ENCODE assay signal across 23 cellular contexts in genomic region chr1:76390451-76390850, GRCh38.
DNase-seq lines count a peak whose midpoint lies in the region; ATAC-seq, FAIRE-seq and TF ChIP-seq lines count a peak whose summit lies in the region.
"Had no signal": no experiment of that assay in that cellular context is flagged by ENCODE, and none has a peak within 500 bp of the region (broad histone marks: within the 10 kb centered on the region; RNA-seq: fewer than 3 reads in every experiment).

No MANE protein-coding gene starts in this region.

- CTCF ChIA-PET in A673 (lab: Charles Lee): no interaction called here
- CTCF ChIA-PET in H1 (lab: Charles Lee; ENCODE audit: partially characterized antibody): no interaction called here

- H2BK15ac ChIP-seq in H1 (ENCODE audit: low read length): no peak overlapping the region

- H2BK12ac ChIP-seq in H1 (ENCODE audit: low read depth, low read length): no peak overlapping the region

- no peak for TF ChIP-seq RAD21 in H1 (IDR thresholded peaks at IDR 0.05 in 1 of 2, conservative IDR thresholded peaks at IDR 0.05 in 1 of 2; ENCODE audit: low read depth in 2 of 2, low read length in 2 of 2)

- H3K56ac ChIP-seq in H1 (replicated peaks; ENCODE audit: insufficient read length, low read depth, low read length): no peak overlapping the region

- no TSS peak for BruUV-seq in A673 (replicated peaks; lab: Mats Ljungman, UMichigan)

- H4K5ac ChIP-seq in H1 (ENCODE audit: insufficient read length, low read depth, low read length): no peak overlapping the region

- no peak for ATAC-seq in HG02759 (IDR thresholded peaks at IDR 0.05; ENCODE audit: unreplicated experiment)
- ATAC-seq in GM18858 (IDR thresholded peaks at IDR 0.05; ENCODE audit: unreplicated experiment): no peak
- ATAC-seq: activated CD8-positive, alpha-beta T cell treated with anti-CD3 and anti-CD28 coated beads for 36 hours; Panc1; right lobe of liver; stimulated activated effector memory CD8-positive, alpha-beta T cell treated with anti-CD3 and anti-CD28 coated beads, Interleukin-12 subunit alpha, Interleukin-12 subunit beta, amount 100 ng/mL, for 72 hours had no signal

- TF ChIP-seq CTCF in A673 (conservative IDR thresholded peaks at IDR 0.05; ENCODE audit: low read depth, low read length) (no peak), H1 (IDR thresholded peaks at IDR 0.05; ENCODE audit: control extremely low read depth in 1 of 3, insufficient read depth in 1 of 3, low read depth in 1 of 3, low read length in 3 of 3) (no peak)

- intact Hi-C loops in A673 (cut with micrococcal nuclease; ENCODE audit: unreplicated experiment): no loop called here

- H4K91ac ChIP-seq in H1 (replicated peaks; ENCODE audit: insufficient read length, low read length): no peak overlapping the region

- no peak overlapping the region for H3K4ac ChIP-seq in H1 (replicated peaks; ENCODE audit: insufficient read length, low read depth, low read length)

- no peak overlapping the region for H2BK120ac ChIP-seq in H1 (replicated peaks; ENCODE audit: low read depth, low read length)

- no peaks in the 10 kb centered on the region for H4K20me1 ChIP-seq in H1 (replicated peaks in 1 of 2; ENCODE audit: control insufficient read depth in 1 of 2, insufficient read depth in 2 of 2, low read length in 2 of 2)

- H3K4me3 ChIP-seq in A673 (ENCODE audit: low read depth, low read length, poor library complexity, severe bottlenecking): no peak overlapping the region
- H3K4me3 ChIP-seq in H1 (ENCODE audit: extremely low read depth in 1 of 4, insufficient read depth in 2 of 4, low read depth in 3 of 4, low read length in 4 of 4): no peak overlapping the region
- H3K4me3 ChIP-seq: esophagus muscularis mucosa, right lobe of liver, thoracic aorta had no signal

- FAIRE-seq in H1 (lab: Jason Lieb, UNC): no peak
- FAIRE-seq: G401.6 had no signal

- H3K79me1 ChIP-seq in H1 (ENCODE audit: low read depth, low read length): no peaks in the 10 kb centered on the region

- TF ChIP-seq POLR2A in H1 (IDR thresholded peaks at IDR 0.05; ENCODE audit: control extremely low read depth in 1 of 2, low read depth in 2 of 2, low read length in 2 of 2): no peak

- H3K36me3 ChIP-seq in A673 (ENCODE audit: insufficient read depth, low read length, poor library complexity, severe bottlenecking) (no peaks in the 10 kb centered on the region), H1 (ENCODE audit: control insufficient read depth in 2 of 4, insufficient read depth in 4 of 4, low read length in 3 of 4) (no peaks in the 10 kb centered on the region)
- H3K36me3 ChIP-seq: esophagus muscularis mucosa, right lobe of liver, thoracic aorta had no signal

- no peak overlapping the region for H3K9ac ChIP-seq in H1 (replicated peaks in 1 of 4; ENCODE audit: extremely low read depth in 1 of 4, low read depth in 3 of 4, low read length in 3 of 4)
- H3K9ac ChIP-seq: SK-N-SH had no signal

- H3K14ac ChIP-seq in H1 (ENCODE audit: insufficient read length): no peak overlapping the region

- DNase-seq in A673 (ENCODE audit: low spot score) (peak; percentile 5), NCI-H1092 treated with DMSO at 0.1 percent for 48 hours (lab: John Stamatoyannopoulos, UW) (peak; percentile 67), H1 (ENCODE audit: low read depth in 1 of 2, low spot score in 2 of 2) (no peak), midbrain (lab: John Stamatoyannopoulos, UW) (peak; percentile 77)
- DNase-seq in stimulated activated CD4-positive, alpha-beta T cell treated with anti-CD3 and anti-CD28 coated beads, Interleukin-15, amount 100 ng/mL, for 24 hours: no peak
- DNase-seq in activated T-cell treated with anti-CD3 and anti-CD28 coated beads, Interleukin-2, amount 50 U/mL, for 1 hour: no peak
- DNase-seq: activated B cell treated with CpG ODN at 0.5 μM for 24 hours; activated CD8-positive, alpha-beta T cell treated with anti-CD3 and anti-CD28 coated beads for 36 hours; activated naive CD4-positive, alpha-beta T cell treated with Interleukin-2 at 50 U/mL for 16 hours; amniotic stem cell; cerebellar nuclear complex; effector CD8-positive, alpha-beta T cell; IMR-90; right lobe of liver; SK-N-SH had no signal

- H3K18ac ChIP-seq in H1 (ENCODE audit: extremely low read depth, low read length): no peak overlapping the region

- no peak overlapping the region for H3K27ac ChIP-seq in A673 (ENCODE audit: low read depth, low read length, poor library complexity, severe bottlenecking)
- H3K27ac ChIP-seq in H1 (ENCODE audit: low read depth, low read length): no peak overlapping the region
- H3K27ac ChIP-seq: esophagus muscularis mucosa, HL-60, right lobe of liver, thoracic aorta had no signal

- peak overlapping the region; percentile 64; the same call in 1 of the 2 replicates for H4K8ac ChIP-seq in H1 (ENCODE audit: extremely low read depth, insufficient read depth, low read length)

- no peaks in the 10 kb centered on the region for H3K23me2 ChIP-seq in H1 (ENCODE audit: low read depth, low read length)

- no peak overlapping the region for H3K4me2 ChIP-seq in H1 (ENCODE audit: insufficient read depth in 1 of 2, low read depth in 2 of 2, low read length in 2 of 2)
- H3K4me2 ChIP-seq: SK-N-SH had no signal

- no peaks in the 10 kb centered on the region for H3K9me3 ChIP-seq in A673 (ENCODE audit: low read depth, low read length, poor library complexity, severe bottlenecking)
- no peaks in the 10 kb centered on the region for H3K9me3 ChIP-seq in H1 (ENCODE audit: insufficient read depth in 2 of 2, low read depth in 1 of 2, low read length in 1 of 2)
- H3K9me3 ChIP-seq: esophagus muscularis mucosa, right lobe of liver, SK-N-SH, thoracic aorta had no signal

- H2AK5ac ChIP-seq in H1 (ENCODE audit: low read depth, low read length): no peak overlapping the region

- no peak overlapping the region for H2BK5ac ChIP-seq in H1 (ENCODE audit: low read depth, low read length)

- no peak for TF ChIP-seq EP300 in H1 (IDR thresholded peaks at IDR 0.05; ENCODE audit: borderline replicate concordance in 1 of 2, low read depth in 2 of 2, low read length in 2 of 2)

- H3K27me3 ChIP-seq in A673 (replicated peaks; ENCODE audit: insufficient read depth, low read depth, low read length, poor library complexity) (no peaks in the 10 kb centered on the region), H1 (replicated peaks in 1 of 4; ENCODE audit: control insufficient read depth in 3 of 4, extremely low read depth in 1 of 4, insufficient read depth in 3 of 4, low read length in 3 of 4) (no peaks in the 10 kb centered on the region)
- H3K27me3 ChIP-seq: esophagus muscularis mucosa, right lobe of liver had no signal

- H3K4me1 ChIP-seq in A673 (ENCODE audit: insufficient read depth, low read length, poor library complexity, severe bottlenecking) (no peaks in the 10 kb centered on the region), H1 (replicated peaks in 1 of 4; ENCODE audit: control insufficient read depth in 3 of 4, insufficient read depth in 4 of 4, low read length in 3 of 4) (no peaks in the 10 kb centered on the region)
- H3K4me1 ChIP-seq: right lobe of liver had no signal

- no peak overlapping the region for H2AFZ ChIP-seq in H1 (ENCODE audit: low read length)

- no peak overlapping the region for H2BK20ac ChIP-seq in H1 (ENCODE audit: low read length)

- POLR2A ChIA-PET in A673 (lab: Charles Lee; ENCODE audit: low non-redundant PET) (no interaction called here), H1 (lab: Charles Lee; ENCODE audit: partially characterized antibody) (no interaction called here)

- no peaks in the 10 kb centered on the region for H3K79me2 ChIP-seq in H1 (ENCODE audit: control insufficient read depth in 1 of 2, insufficient read depth in 2 of 2, low read length in 2 of 2)

- no peak overlapping the region for H3K23ac ChIP-seq in H1 (ENCODE audit: insufficient read length)

TF ChIP-seq in H1, 55 proteins besides CTCF, POLR2A, EP300 and RAD21 (continues in another document):
- TF ChIP-seq CHD1 (IDR thresholded peaks at IDR 0.05; ENCODE audit: low read depth, low read length) (no peak), TAF7 (optimal IDR thresholded peaks at IDR 0.05; ENCODE audit: borderline replicate concordance, low read depth, low read length) (no peak), RBBP5 (IDR thresholded peaks at IDR 0.05; ENCODE audit: borderline replicate concordance, low read depth, low read length) (no peak), BRCA1 (IDR thresholded peaks at IDR 0.05; ENCODE audit: low read depth, low read length) (no peak), CTBP2 (IDR thresholded peaks at IDR 0.05; ENCODE audit: borderline replicate concordance, insufficient read depth, insufficient read length, low read length) (no peak), SIX5 (IDR thresholded peaks at IDR 0.05; ENCODE audit: low read depth, low read length) (no peak), ASH2L (IDR thresholded peaks at IDR 0.05; ENCODE audit: low read length) (no peak), CBX8 (IDR thresholded peaks at IDR 0.05; ENCODE audit: borderline replicate concordance, low read depth, low read length) (no peak), RNF2 (IDR thresholded peaks at IDR 0.05; ENCODE audit: borderline replicate concordance, low read depth, low read length, missing control alignments, poor library complexity, severe bottlenecking) (no peak), TAF1 (IDR thresholded peaks at IDR 0.05; ENCODE audit: low read depth, low read length) (no peak)
- TF ChIP-seq, protein P1, sequence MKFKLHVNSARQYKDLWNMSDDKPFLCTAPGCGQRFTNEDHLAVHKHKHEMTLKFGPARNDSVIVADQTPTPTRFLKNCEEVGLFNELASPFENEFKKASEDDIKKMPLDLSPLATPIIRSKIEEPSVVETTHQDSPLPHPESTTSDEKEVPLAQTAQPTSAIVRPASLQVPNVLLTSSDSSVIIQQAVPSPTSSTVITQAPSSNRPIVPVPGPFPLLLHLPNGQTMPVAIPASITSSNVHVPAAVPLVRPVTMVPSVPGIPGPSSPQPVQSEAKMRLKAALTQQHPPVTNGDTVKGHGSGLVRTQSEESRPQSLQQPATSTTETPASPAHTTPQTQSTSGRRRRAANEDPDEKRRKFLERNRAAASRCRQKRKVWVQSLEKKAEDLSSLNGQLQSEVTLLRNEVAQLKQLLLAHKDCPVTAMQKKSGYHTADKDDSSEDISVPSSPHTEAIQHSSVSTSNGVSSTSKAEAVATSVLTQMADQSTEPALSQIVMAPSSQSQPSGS (IDR thresholded peaks at IDR 0.05; ENCODE audit: low read length): no peak

Comparison
In these comparisons a context has a peak if more than half of its experiments do, and no peak if none do; other contexts are left out.
1. DNase-seq: peak in A673 (single experiment), NCI-H1092 treated with DMSO at 0.1 percent for 48 hours (single experiment) and midbrain (single experiment); none in H1 (0 of 2), stimulated activated CD4-positive, alpha-beta T cell treated with anti-CD3 and anti-CD28 coated beads, Interleukin-15, amount 100 ng/mL, for 24 hours (single experiment) and activated T-cell treated with anti-CD3 and anti-CD28 coated beads, Interleukin-2, amount 50 U/mL, for 1 hour (single experiment).